8 cellular contexts compared by ENCODE assay signal in the genomic region with DNA sequence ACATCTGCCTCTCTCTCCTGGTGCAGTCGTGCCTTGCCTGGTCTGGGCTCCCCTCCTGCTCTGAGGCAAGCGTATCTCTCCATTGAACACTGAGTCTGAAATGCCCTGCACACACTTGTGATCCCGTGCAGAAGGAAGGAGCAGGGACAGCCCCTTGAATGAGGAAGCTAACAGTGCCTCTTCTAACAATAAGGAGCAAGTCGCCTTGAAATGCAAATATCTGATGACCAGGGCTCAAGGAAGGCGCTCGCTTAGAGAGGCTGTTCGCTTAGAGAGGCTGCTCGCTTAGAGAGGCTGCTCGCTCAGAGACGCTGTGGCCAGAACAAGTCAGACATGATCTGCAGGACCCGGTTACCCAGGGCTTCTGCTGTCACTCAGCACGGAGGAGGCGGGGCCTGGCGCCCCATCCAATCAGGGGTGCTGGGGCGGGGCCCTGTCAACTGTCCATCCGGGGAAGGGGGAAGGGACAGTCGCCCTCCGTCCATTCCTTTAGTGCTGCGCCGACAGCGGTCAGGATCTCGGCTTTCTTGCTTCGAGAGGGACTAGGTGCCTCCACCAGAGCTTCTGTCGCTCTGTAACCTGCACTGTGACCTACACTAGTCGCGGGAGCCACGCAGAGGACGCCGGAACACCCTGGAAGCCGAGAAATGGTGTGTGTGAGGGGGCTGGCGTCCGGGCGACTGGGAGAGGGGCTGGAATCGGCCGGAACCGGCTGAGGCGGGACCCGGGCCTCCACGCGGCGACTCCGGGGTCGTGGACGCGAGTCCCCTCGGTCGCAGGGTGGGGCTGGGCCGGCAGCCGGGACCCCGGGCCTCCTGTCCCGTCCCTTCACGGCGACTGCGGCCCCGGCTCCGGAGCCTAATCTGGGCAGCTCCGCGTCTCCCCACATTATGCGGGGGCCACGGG. TPM values are rescaled to one million over a fixed set of nuclear protein-coding genes. Genes with fewer than 3 reads are reported as not detected.
DNase-seq lines count a peak whose midpoint lies in the region; TF ChIP-seq lines count a peak whose summit lies in the region.

A gene (plus strand): TSS at position 473 of the 906 bp plus-strand sequence. CDS start 175 bp downstream, at position 648.

- H2AFZ ChIP-seq in OCI-LY3 (ENCODE audit: low read depth, low read length) = peak within 1 kb of the TSS; percentile 91

- H3K36me3 ChIP-seq in OCI-LY3 (replicated peaks; ENCODE audit: low read depth, low read length) (peaks cover 2% of the 10 kb centered on the region), esophagus (ENCODE audit: control insufficient read depth in 2 of 2, insufficient read depth in 2 of 2, low read length in 1 of 2) (no peaks in the 10 kb centered on the region), mucosa of stomach (ENCODE audit: control insufficient read depth, insufficient read depth, low read length) (no peaks in the 10 kb centered on the region)

- WGBS in esophagus, 2 donors = 0 to 1% methylated on average over 56 to 60 of the region's 60 CpGs

- no peaks in the 10 kb centered on the region for H4K20me1 ChIP-seq in OCI-LY3 (ENCODE audit: insufficient read depth, low read length)

- H3K9ac ChIP-seq in OCI-LY3 (ENCODE audit: low read length) (peak within 1 kb of the TSS; percentile 77), mucosa of stomach (ENCODE audit: low read length) (peak within 1 kb of the TSS; percentile 91)

- peak within 1 kb of the TSS; percentile 87 for H3K4me3 ChIP-seq in OCI-LY3 (ENCODE audit: low read length)
- H3K4me3 ChIP-seq in esophagus (ENCODE audit: low read depth in 1 of 2, low read length in 2 of 2) = peak within 1 kb of the TSS; percentile 89 to 95
- H3K4me3 ChIP-seq in mucosa of stomach (ENCODE audit: low read length) = peak within 1 kb of the TSS; percentile 72

- H3K27me3 ChIP-seq in OCI-LY3 (ENCODE audit: low read depth, low read length) (no peaks in the 10 kb centered on the region), esophagus (ENCODE audit: control insufficient read depth in 1 of 2, insufficient read depth in 2 of 2, low read length in 2 of 2) (no peaks in the 10 kb centered on the region), mucosa of stomach (ENCODE audit: control insufficient read depth, insufficient read depth, low read length) (no peaks in the 10 kb centered on the region)

- DNase-seq in COR-L47 (lab: John Stamatoyannopoulos, UW) (peak; percentile 94), GM20000 (ENCODE audit: low spot score) (peak; percentile 98), HT1080 (ENCODE audit: low read depth) (peak; percentile 87), activated T-cell treated with anti-CD3 and anti-CD28 coated beads for 48 hours (ENCODE audit: low read depth) (peak; percentile 88)
- peak; percentile 94 for DNase-seq in stimulated activated CD8-positive, alpha-beta memory T cell treated with anti-CD3 and anti-CD28 coated beads, Interleukin-4, amount 100 ng/mL, for 48 hours

- H3K4me1 ChIP-seq in OCI-LY3 (ENCODE audit: low read length) (peaks cover 5% of the 10 kb centered on the region), esophagus (ENCODE audit: control insufficient read depth in 2 of 2, insufficient read depth in 2 of 2, low read length in 1 of 2) (peaks cover 0 to 2% of the 10 kb centered on the region in 2 donors), mucosa of stomach (ENCODE audit: control insufficient read depth, insufficient read depth, low read length) (peaks cover 5% of the 10 kb centered on the region)

- H3K79me2 ChIP-seq in OCI-LY3 (ENCODE audit: low read length) = 0 out of 2 replicates have a peak, but pooled peaks cover 4% of the 10 kb centered on the region

- no peaks in the 10 kb centered on the region for H3K9me3 ChIP-seq in OCI-LY3 (ENCODE audit: insufficient read depth, low read length)
- H3K9me3 ChIP-seq in esophagus (ENCODE audit: control insufficient read depth in 2 of 2, insufficient read depth in 1 of 2, low read depth in 1 of 2, low read length in 1 of 2) = no peaks in the 10 kb centered on the region
- H3K9me3 ChIP-seq in mucosa of stomach (ENCODE audit: control insufficient read depth, low read length) = no peaks in the 10 kb centered on the region

- no peak within 1 kb of the TSS for H3K27ac ChIP-seq in OCI-LY3 (ENCODE audit: low read length)
- H3K27ac ChIP-seq in esophagus (ENCODE audit: low read depth in 2 of 2, low read length in 1 of 2) = peak within 1 kb of the TSS; percentile 85 to 91

- H3K4me2 ChIP-seq in OCI-LY3 (ENCODE audit: low read length) = peak within 1 kb of the TSS; percentile 92

- TF ChIP-seq CTCF in GM20000 (IDR thresholded peaks at IDR 0.05; ENCODE audit: extremely low read depth, missing control alignments) (no peak), OCI-LY3 (IDR thresholded peaks at IDR 0.05; ENCODE audit: low read depth, low read length) (no peak)

RNA-seq across cellular contexts. Expression of the gene that starts here (rescaled TPM):
- 6.1 and 7.8 TPM in 2 replicates for total RNA-seq in HT1080 (2014; rRNA removed; shearing (Covaris generic))
- polyA plus RNA-seq in HT1080 (2015; cell fraction: cytosol; rRNA removed) = 1.5 and 2.4 TPM in 2 replicates
- 10.3 and 10.5 TPM in 2 replicates for polyA plus RNA-seq in HT1080 (2015; cell fraction: nucleus; rRNA removed)
- 10 to 100 TPM in 1 of 2 donors, 1 to 10 TPM in 1; 5.1 to 16.1 TPM for polyA plus RNA-seq in esophagus
